In genomic region chr7:29099896-29100847, GRCh38 we compare ENCODE assay signal across 1 cellular context.
TF ChIP-seq lines count a peak whose summit lies in the region.

No MANE protein-coding gene starts in this region.

TF ChIP-seq in liver, 16 proteins besides CTCF, POLR2A, EP300 and RAD21:
- TF ChIP-seq MAX (IDR thresholded peaks at IDR 0.05) (no peak), ATF3 (IDR thresholded peaks at IDR 0.05) (no peak), FOXA2 (IDR thresholded peaks at IDR 0.05) (no peak), NR2F2 (IDR thresholded peaks at IDR 0.05) (peak; percentile 77), TAF1 (conservative IDR thresholded peaks at IDR 0.05) (no peak), SP1 (IDR thresholded peaks at IDR 0.05) (peak; percentile 27), ZBTB33 (IDR thresholded peaks at IDR 0.05) (no peak), GABPA (IDR thresholded peaks at IDR 0.05 in 1 of 2, conservative IDR thresholded peaks at IDR 0.05 in 1 of 2) (no peak), JUND (IDR thresholded peaks at IDR 0.05) (no peak), HNF4G (IDR thresholded peaks at IDR 0.05) (peak; percentile 62), RXRA (IDR thresholded peaks at IDR 0.05) (peak; percentile 81 to 90), REST (IDR thresholded peaks at IDR 0.05) (no peak), FOXA1 (IDR thresholded peaks at IDR 0.05) (no peak), HNF4A (conservative IDR thresholded peaks at IDR 0.05) (peak; percentile 83 to 96), YY1 (IDR thresholded peaks at IDR 0.05) (no peak), EGR1 (IDR thresholded peaks at IDR 0.05; ENCODE audit: low read depth in 2 of 2) (no peak)
